8 cellular contexts compared by ENCODE assay signal in genomic region chr3:51385621-51386091, GRCh38. TPM values are rescaled to one million over a fixed set of nuclear protein-coding genes. Genes with fewer than 3 reads are reported as not detected.
A peak's percentile ranks its signal among the peaks of the same experiment; 100 is the strongest.
DNase-seq lines count a peak whose midpoint lies in the region; ATAC-seq, FAIRE-seq and TF ChIP-seq lines count a peak whose summit lies in the region.

No MANE protein-coding gene starts in this region.

- no peak overlapping the region for H3K23ac ChIP-seq in H1 (ENCODE audit: insufficient read length)
- H3K23ac ChIP-seq in neuronal stem cell (ENCODE audit: low read depth, low read length, poor library complexity), result no peak overlapping the region

- H3K14ac ChIP-seq in H1 (ENCODE audit: insufficient read length) (no peak overlapping the region), neuronal stem cell (ENCODE audit: low read length) (no peak overlapping the region)

- H2BK5ac ChIP-seq in H1 (ENCODE audit: low read depth, low read length) (peak overlapping the region; percentile 18; the same call in 1 of the 2 replicates), neuronal stem cell (ENCODE audit: low read length) (no peak overlapping the region)

- H3K9ac ChIP-seq in DND-41 (ENCODE audit: low read depth, low read length) (peak overlapping the region; percentile 96), OCI-LY1 (ENCODE audit: low read length) (peak overlapping the region; percentile 80), H1 (replicated peaks in 1 of 4; ENCODE audit: extremely low read depth in 1 of 4, low read depth in 3 of 4, low read length in 3 of 4) (peak overlapping the region; percentile 69 to 93 (median 81)), neuronal stem cell (ENCODE audit: low read depth, low read length, poor library complexity) (peak overlapping the region; percentile 75)

- H4K91ac ChIP-seq in H1 (replicated peaks; ENCODE audit: insufficient read length, low read length) (no peak overlapping the region), neuronal stem cell (ENCODE audit: low read depth, low read length, poor library complexity) (no peak overlapping the region)

- H3K9me3 ChIP-seq in DND-41 (ENCODE audit: insufficient read depth, low read length, severe bottlenecking) (no peaks in the 10 kb centered on the region), OCI-LY1 (ENCODE audit: low read length) (no peaks in the 10 kb centered on the region), H1 (ENCODE audit: insufficient read depth in 2 of 2, low read depth in 1 of 2, low read length in 1 of 2) (no peaks in the 10 kb centered on the region), neuronal stem cell (replicated peaks in 1 of 2; ENCODE audit: control insufficient read depth in 2 of 2, insufficient read depth in 1 of 2, low read depth in 1 of 2, low read length in 2 of 2) (peaks cover 0 to 2% of the 10 kb centered on the region in 2 donors)

- no peak overlapping the region for H2BK20ac ChIP-seq in H1 (ENCODE audit: low read length)

- H2BK12ac ChIP-seq in H1 (ENCODE audit: low read depth, low read length), result no peak overlapping the region
- H2BK12ac ChIP-seq in neuronal stem cell (ENCODE audit: low read length), result no peak overlapping the region

- peaks cover 44% of the 10 kb centered on the region for H3K36me3 ChIP-seq in DND-41 (ENCODE audit: insufficient read depth, low read length)
- H3K36me3 ChIP-seq in OCI-LY1 (ENCODE audit: insufficient read depth, low read length), result peaks cover 44% of the 10 kb centered on the region; the same call in 1 of the 2 replicates
- H3K36me3 ChIP-seq in H1 (ENCODE audit: control insufficient read depth in 2 of 4, insufficient read depth in 4 of 4, low read length in 3 of 4), result peaks cover 12 to 39% (median 21%) of the 10 kb centered on the region in 4 experiments
- peaks cover 31 to 46% of the 10 kb centered on the region in 2 donors for H3K36me3 ChIP-seq in neuronal stem cell (replicated peaks in 1 of 2; ENCODE audit: control insufficient read depth in 2 of 2, insufficient read depth in 2 of 2, low read length in 2 of 2)

- H3K79me1 ChIP-seq in H1 (ENCODE audit: low read depth, low read length) (peaks cover 2% of the 10 kb centered on the region; the same call in 1 of the 2 replicates), neuronal stem cell (ENCODE audit: low read depth, low read length) (peaks cover 2% of the 10 kb centered on the region)

- TF ChIP-seq POLR2A in H1 (IDR thresholded peaks at IDR 0.05; ENCODE audit: control extremely low read depth in 1 of 2, low read depth in 2 of 2, low read length in 2 of 2), result no peak

- peak overlapping the region; percentile 58 to 94 for H3K4me3 ChIP-seq in DND-41 (ENCODE audit: low read depth in 1 of 2, low read length in 2 of 2)
- peak overlapping the region; percentile 87 for H3K4me3 ChIP-seq in OCI-LY1 (ENCODE audit: low read depth, low read length, poor library complexity, severe bottlenecking)
- H3K4me3 ChIP-seq in H1 (ENCODE audit: extremely low read depth in 1 of 4, insufficient read depth in 2 of 4, low read depth in 3 of 4, low read length in 4 of 4), result peak overlapping the region; percentile 88 to 99 (median 96)
- H3K4me3 ChIP-seq in neuronal stem cell (ENCODE audit: low read length in 2 of 2), result peak overlapping the region; percentile 66 to 97

- H3K27me3 ChIP-seq in DND-41 (ENCODE audit: insufficient read depth, low read length, poor library complexity), result no peaks in the 10 kb centered on the region
- H3K27me3 ChIP-seq in OCI-LY1 (ENCODE audit: insufficient read depth, low read length), result no peaks in the 10 kb centered on the region
- no peaks in the 10 kb centered on the region for H3K27me3 ChIP-seq in H1 (replicated peaks in 1 of 4; ENCODE audit: control insufficient read depth in 3 of 4, extremely low read depth in 1 of 4, insufficient read depth in 3 of 4, low read length in 3 of 4)
- H3K27me3 ChIP-seq in neuronal stem cell (ENCODE audit: control insufficient read depth in 3 of 3, insufficient read depth in 3 of 3, low read depth in 1 of 3, low read length in 3 of 3), result no peaks in the 10 kb centered on the region

- H3K18ac ChIP-seq in H1 (ENCODE audit: extremely low read depth, low read length) (peak overlapping the region; percentile 68; the same call in 1 of the 2 replicates), neuronal stem cell (ENCODE audit: low read length) (peak overlapping the region; percentile 23)

- CTCF ChIA-PET in H1 (lab: Charles Lee; ENCODE audit: partially characterized antibody), result interaction anchor here (1.1 to 7.2 kb wide), 2 partner anchors 414 to 770 kb away, joined by 3 to 53 read pairs; partner anchors contain the start of gene MAPKAPK3

- FAIRE-seq in H1 (lab: Jason Lieb, UNC), result no peak

- peaks cover 67% of the 10 kb centered on the region for H3K79me2 ChIP-seq in DND-41 (ENCODE audit: insufficient read depth, low read length)
- H3K79me2 ChIP-seq in OCI-LY1 (ENCODE audit: insufficient read depth, low read length), result peaks cover 15% of the 10 kb centered on the region
- peaks cover 10 to 34% of the 10 kb centered on the region in 2 experiments for H3K79me2 ChIP-seq in H1 (ENCODE audit: control insufficient read depth in 1 of 2, insufficient read depth in 2 of 2, low read length in 2 of 2)

- TF ChIP-seq CTCF in DND-41 (IDR thresholded peaks at IDR 0.05; ENCODE audit: borderline replicate concordance, extremely low read depth, low read length, poor library complexity, severe bottlenecking), result peak; percentile 9
- TF ChIP-seq CTCF in OCI-LY1 (IDR thresholded peaks at IDR 0.05; ENCODE audit: low read length), result no peak
- no peak for TF ChIP-seq CTCF in H1 (IDR thresholded peaks at IDR 0.05; ENCODE audit: control extremely low read depth in 1 of 3, insufficient read depth in 1 of 3, low read depth in 1 of 3, low read length in 3 of 3)

- peaks cover 3% of the 10 kb centered on the region; the same call in 1 of the 2 replicates for H3K23me2 ChIP-seq in H1 (ENCODE audit: low read depth, low read length)

- peak overlapping the region; percentile 92 for H3K4me2 ChIP-seq in DND-41 (ENCODE audit: insufficient read depth, low read length)
- peak overlapping the region; percentile 92 for H3K4me2 ChIP-seq in OCI-LY1 (ENCODE audit: low read length)
- H3K4me2 ChIP-seq in H1 (ENCODE audit: insufficient read depth in 1 of 2, low read depth in 2 of 2, low read length in 2 of 2), result peak overlapping the region; percentile 84 to 95
- peak overlapping the region; percentile 79 for H3K4me2 ChIP-seq in neuronal stem cell (ENCODE audit: insufficient read depth, low read length, poor library complexity, severe bottlenecking)

- H3K4me1 ChIP-seq in DND-41 (ENCODE audit: insufficient read depth, low read length), result peaks cover 63% of the 10 kb centered on the region
- peaks cover 61% of the 10 kb centered on the region for H3K4me1 ChIP-seq in OCI-LY1 (ENCODE audit: insufficient read depth, low read length, severe bottlenecking)
- H3K4me1 ChIP-seq in H1 (replicated peaks in 1 of 4; ENCODE audit: control insufficient read depth in 3 of 4, insufficient read depth in 4 of 4, low read length in 3 of 4), result peaks cover 4 to 23% (median 7%) of the 10 kb centered on the region in 4 experiments
- peaks cover 10 to 21% of the 10 kb centered on the region in 2 donors for H3K4me1 ChIP-seq in neuronal stem cell (ENCODE audit: control insufficient read depth in 2 of 2, insufficient read depth in 1 of 2, low read depth in 1 of 2, low read length in 2 of 2)

- H2AFZ ChIP-seq in DND-41 (ENCODE audit: low read depth, low read length) (peak overlapping the region; percentile 64), OCI-LY1 (ENCODE audit: low read length) (no peak overlapping the region), H1 (ENCODE audit: low read length) (no peak overlapping the region), neuronal stem cell (ENCODE audit: low read length) (peak overlapping the region; percentile 85)

- peak overlapping the region; percentile 75; the same call in 1 of the 2 replicates for H4K8ac ChIP-seq in H1 (ENCODE audit: extremely low read depth, insufficient read depth, low read length)
- H4K8ac ChIP-seq in neuronal stem cell (ENCODE audit: low read depth, low read length), result no peak overlapping the region

- H3K4ac ChIP-seq in H1 (replicated peaks; ENCODE audit: insufficient read length, low read depth, low read length) (no peak overlapping the region), neuronal stem cell (ENCODE audit: low read length) (no peak overlapping the region)

- TF ChIP-seq EP300 in H1 (IDR thresholded peaks at IDR 0.05; ENCODE audit: borderline replicate concordance in 1 of 2, low read depth in 2 of 2, low read length in 2 of 2), result no peak

- H2AK5ac ChIP-seq in H1 (ENCODE audit: low read depth, low read length) (no peak overlapping the region), neuronal stem cell (ENCODE audit: low read depth, low read length) (no peak overlapping the region)

- H4K20me1 ChIP-seq in DND-41 (ENCODE audit: insufficient read depth, low read length), result peaks cover 39% of the 10 kb centered on the region; the same call in 1 of the 2 replicates
- no peaks in the 10 kb centered on the region for H4K20me1 ChIP-seq in OCI-LY1 (ENCODE audit: insufficient read depth, low read length)
- H4K20me1 ChIP-seq in H1 (replicated peaks in 1 of 2; ENCODE audit: control insufficient read depth in 1 of 2, insufficient read depth in 2 of 2, low read length in 2 of 2), result peaks cover 13 to 23% of the 10 kb centered on the region in 2 experiments

- H3K27ac ChIP-seq in DND-41 (ENCODE audit: low read length), result peak overlapping the region; percentile 84
- H3K27ac ChIP-seq in OCI-LY1 (ENCODE audit: low read depth, low read length, poor library complexity, severe bottlenecking), result peak overlapping the region; percentile 65
- peak overlapping the region; percentile 21; the same call in 1 of the 2 replicates for H3K27ac ChIP-seq in H1 (ENCODE audit: low read depth, low read length)
- no peak overlapping the region for H3K27ac ChIP-seq in neuronal stem cell (replicated peaks; ENCODE audit: low read length)

- DNase-seq in DND-41, result no peak
- DNase-seq in H1 (ENCODE audit: low read depth in 1 of 2, low spot score in 2 of 2), result no peak
- DNase-seq in neuronal stem cell (ENCODE audit: low spot score), result no peak
- no peak for DNase-seq in effector CD8-positive, alpha-beta T cell (lab: John Stamatoyannopoulos, UW)
- DNase-seq in mucosa of gallbladder (ENCODE audit: low spot score), result no peak
- DNase-seq in activated CD4-positive, CD25-positive, alpha-beta regulatory T cell (lab: John Stamatoyannopoulos, UW), result no peak

- no peak overlapping the region for H3K56ac ChIP-seq in H1 (replicated peaks; ENCODE audit: insufficient read length, low read depth, low read length)

- WGBS in H1 (ENCODE audit: extremely low coverage in 1 of 2, insufficient coverage in 1 of 2, insufficient read length in 1 of 2, insufficient replicate concordance in 2 of 2, low coverage in 1 of 2, low lambda C conversion rate in 2 of 2, missing lambda C conversion rate in 1 of 2), 2 experiments, result 7% methylated on average over 16 of the region's 18 CpGs; no CpG with 5 or more reads in 1 of the 2 experiments
- no CpG with 5 or more reads among the region's 18 CpGs for WGBS in neuronal stem cell (ENCODE audit: extremely low coverage in 2 of 2, insufficient read length in 2 of 2, insufficient replicate concordance in 1 of 2), 2 donors

- ATAC-seq in DND-41 (ENCODE audit: insufficient read depth, low read depth) (no peak), GM19324 (IDR thresholded peaks at IDR 0.05; ENCODE audit: low FRiP score, unreplicated experiment) (no peak)

- POLR2A ChIA-PET in H1 (lab: Charles Lee; ENCODE audit: partially characterized antibody), result interaction anchor here (0.7 to 2.8 kb wide), 15 partner anchors 10 to 817 kb away, joined by 3 to 23 read pairs (median 4); partner anchors contain the start of genes DCAF1, HEMK1 and MAPKAPK3

- H2BK15ac ChIP-seq in H1 (ENCODE audit: low read length) (no peak overlapping the region), neuronal stem cell (ENCODE audit: low read length) (no peak overlapping the region)

- no peaks in the 10 kb centered on the region for H3K9me2 ChIP-seq in OCI-LY1 (ENCODE audit: low read depth, low read length)

- H3F3A ChIP-seq in OCI-LY1 (ENCODE audit: insufficient read depth, low read length), result peaks cover 11% of the 10 kb centered on the region; the same call in 1 of the 2 replicates

- no peak for TF ChIP-seq RAD21 in H1 (IDR thresholded peaks at IDR 0.05 in 1 of 2, conservative IDR thresholded peaks at IDR 0.05 in 1 of 2; ENCODE audit: low read depth in 2 of 2, low read length in 2 of 2)

- H2BK120ac ChIP-seq in H1 (replicated peaks; ENCODE audit: low read depth, low read length) (no peak overlapping the region), neuronal stem cell (ENCODE audit: low read depth, low read length) (no peak overlapping the region)

- peak overlapping the region; percentile 21 for H4K5ac ChIP-seq in H1 (ENCODE audit: insufficient read length, low read depth, low read length)

RNA-seq across cellular contexts. Expression of gene MANF, which starts 0.6 kb away (rescaled TPM):
- total RNA-seq in H1 (2021; fragmentation: NEBNext Ultra II Directional; extraction: Animal tissue kit (Norgen Biotek cat#: 25700)), result 159 and 175 TPM in 2 replicates
- polyA plus RNA-seq in H1 (2011; rRNA removed), result 25.3 and 37.5 TPM in 2 replicates
- polyA plus RNA-seq in H1 (2011; cell fraction: cytosol; rRNA removed), result 61.1 TPM
- 12.3 TPM for polyA plus RNA-seq in H1 (2011; cell fraction: nucleus; rRNA removed)
- polyA plus RNA-seq in H1 (2012, experiment 1 of 2), result 112 to 209 TPM (median 134 TPM) in 4 replicates
- polyA plus RNA-seq in H1 (2012, experiment 2 of 2), result 47.3 TPM
- polyA plus RNA-seq in H1 (2013, experiment 1 of 2), result 193 TPM
- 251 TPM for polyA plus RNA-seq in H1 (2013, experiment 2 of 2)
- 14.0 and 14.1 TPM in 2 replicates for polyA minus RNA-seq in H1 (2011; rRNA and poly(A)+ RNA removed)
- 22.5 TPM for polyA minus RNA-seq in H1 (2011; cell fraction: cytosol; rRNA and poly(A)+ RNA removed)
- polyA minus RNA-seq in H1 (2011; cell fraction: nucleus; rRNA and poly(A)+ RNA removed), result 15.0 TPM
- polyA plus RNA-seq in neuronal stem cell (2013, experiment 1 of 2), result 106 TPM
- polyA plus RNA-seq in neuronal stem cell (2013, experiment 2 of 2), result 113 TPM
- total RNA-seq in mucosa of gallbladder, result 124 TPM

RNA-seq across cellular contexts. Expression of gene RBM15B, which starts 5.4 kb away (rescaled TPM):
- 59.1 and 60.9 TPM in 2 replicates for total RNA-seq in H1 (2021; fragmentation: NEBNext Ultra II Directional; extraction: Animal tissue kit (Norgen Biotek cat#: 25700))
- 22.2 and 30.1 TPM in 2 replicates for polyA plus RNA-seq in H1 (2011; rRNA removed)
- 28.2 TPM for polyA plus RNA-seq in H1 (2011; cell fraction: cytosol; rRNA removed)
- 30.4 TPM for polyA plus RNA-seq in H1 (2011; cell fraction: nucleus; rRNA removed)
- 42.0 to 44.4 TPM (median 44.0 TPM) in 4 replicates for polyA plus RNA-seq in H1 (2012, experiment 1 of 2)
- polyA plus RNA-seq in H1 (2012, experiment 2 of 2), result 36.6 TPM
- 30.4 TPM for polyA plus RNA-seq in H1 (2013, experiment 1 of 2)
- 30.7 TPM for polyA plus RNA-seq in H1 (2013, experiment 2 of 2)
- polyA minus RNA-seq in H1 (2011; rRNA and poly(A)+ RNA removed), result 36.5 and 42.7 TPM in 2 replicates
- 32.4 TPM for polyA minus RNA-seq in H1 (2011; cell fraction: cytosol; rRNA and poly(A)+ RNA removed)
- 42.7 TPM for polyA minus RNA-seq in H1 (2011; cell fraction: nucleus; rRNA and poly(A)+ RNA removed)
- 44.8 TPM for polyA plus RNA-seq in neuronal stem cell (2013, experiment 1 of 2)
- 45.4 TPM for polyA plus RNA-seq in neuronal stem cell (2013, experiment 2 of 2)
- 30.0 TPM for total RNA-seq in mucosa of gallbladder

Comparison
In these comparisons a context has a peak if more than half of its experiments do, and no peak if none do; other contexts are left out.
1. H2AFZ ChIP-seq: peak in DND-41 (single experiment) and neuronal stem cell (single experiment); none in OCI-LY1 (single experiment) and H1 (single experiment).
2. Peak in every context shown above with its lines, with median percentiles within 50 percentile points of each other: H3K4me2 ChIP-seq, H3K4me3 ChIP-seq and H3K9ac ChIP-seq.